1 cellular context compared by ENCODE assay signal in genomic region chr5:40798012-40798855, GRCh38.
TF ChIP-seq lines count a peak whose summit lies in the region.

TSS of gene PRKAA1 (minus strand) at chr5:40798374. CDS start at chr5:40798189, 185 bp downstream.

TF ChIP-seq in K562, 482 proteins besides CTCF, POLR2A, EP300 and RAD21 (continued from another document and continues in another):
- no peak for TF ChIP-seq ZNF407 (IDR thresholded peaks at IDR 0.05; ENCODE audit: low read depth)
- no peak for TF ChIP-seq MEF2A (IDR thresholded peaks at IDR 0.05; ENCODE audit: control insufficient read depth, low read depth, low read length)
- no peak for TF ChIP-seq ZHX1 (conservative IDR thresholded peaks at IDR 0.05; ENCODE audit: low read length)
- 0 out of 2 replicates have a peak, but pooled peaks have one; percentile 48 for TF ChIP-seq ZNF224 (CRISPR knock-in tag; IDR thresholded peaks at IDR 0.05)
- TF ChIP-seq MXI1 (IDR thresholded peaks at IDR 0.05; ENCODE audit: low read depth, low read length), result no peak
- no peak for TF ChIP-seq SMAD2 (IDR thresholded peaks at IDR 0.05; ENCODE audit: low read depth, low read length)
- peak; percentile 91 for TF ChIP-seq RBFOX2 (IDR thresholded peaks at IDR 0.05; ENCODE audit: low read depth, low read length)
- TF ChIP-seq HNRNPLL (IDR thresholded peaks at IDR 0.05; ENCODE audit: low read depth, low read length, poor library complexity, severe bottlenecking), result peak; percentile 91
- TF ChIP-seq POLR2G (IDR thresholded peaks at IDR 0.05; ENCODE audit: low read depth, low read length), result peak; percentile 93
- peak; percentile 77 for TF ChIP-seq CCNT2 (IDR thresholded peaks at IDR 0.05; ENCODE audit: borderline replicate concordance, extremely low read depth, insufficient read length, low read depth, low read length)
- TF ChIP-seq RBM25 (IDR thresholded peaks at IDR 0.05; ENCODE audit: low read depth, low read length, severe bottlenecking), result no peak
- peak; percentile 8; the same call in 1 of the 2 replicates for TF ChIP-seq STAT5A (IDR thresholded peaks at IDR 0.05; ENCODE audit: borderline replicate concordance, low read length)
- TF ChIP-seq MTA1 (IDR thresholded peaks at IDR 0.05; ENCODE audit: borderline replicate concordance), result peak; percentile 68
- TF ChIP-seq ID3 (CRISPR knock-in tag; IDR thresholded peaks at IDR 0.05), result no peak
- peak; percentile 37; the same call in 1 of the 2 replicates for TF ChIP-seq ID3 (tag; IDR thresholded peaks at IDR 0.05)
- no peak for TF ChIP-seq OTX1 (CRISPR knock-in tag; IDR thresholded peaks at IDR 0.05)
- TF ChIP-seq RBM17 (IDR thresholded peaks at IDR 0.05; ENCODE audit: borderline replicate concordance, low read depth, low read length), result no peak
- peak; percentile 91 for TF ChIP-seq SUPT5H (IDR thresholded peaks at IDR 0.05)
- TF ChIP-seq KAT7 (CRISPR knock-in tag; IDR thresholded peaks at IDR 0.05; ENCODE audit: borderline replicate concordance), result peak; percentile 78; the same call in 1 of the 2 replicates
- peak; percentile 45; the same call in 1 of the 2 replicates for TF ChIP-seq ZNF197 (CRISPR knock-in tag; IDR thresholded peaks at IDR 0.05; ENCODE audit: low read depth)
- TF ChIP-seq PHF20 (IDR thresholded peaks at IDR 0.05; ENCODE audit: partially characterized antibody), result peak; percentile 60
- TF ChIP-seq HMBOX1 (IDR thresholded peaks at IDR 0.05), result no peak
- TF ChIP-seq KDM5B (IDR thresholded peaks at IDR 0.05; ENCODE audit: insufficient replicate concordance, low read depth, low read length), result peak; percentile 85
- no peak for TF ChIP-seq ZNF311 (CRISPR knock-in tag; IDR thresholded peaks at IDR 0.05)
- peak; percentile 85 for TF ChIP-seq HMGN3 (IDR thresholded peaks at IDR 0.05; ENCODE audit: borderline replicate concordance, extremely low read depth, insufficient read length, low read depth, low read length)
- TF ChIP-seq POLR2H (tag; IDR thresholded peaks at IDR 0.05; ENCODE audit: low read depth), result peak; percentile 60; the same call in 1 of the 2 replicates
- TF ChIP-seq SMARCA4 (IDR thresholded peaks at IDR 0.05), result peak; percentile 12; the same call in 1 of the 2 replicates
- no peak for TF ChIP-seq FOXJ3 (CRISPR knock-in tag; IDR thresholded peaks at IDR 0.05)
- TF ChIP-seq CBFA2T3 (IDR thresholded peaks at IDR 0.05), result peak; percentile 35
- TF ChIP-seq KLF16 (IDR thresholded peaks at IDR 0.05), result no peak
- peak; percentile 85 for TF ChIP-seq EGR1 (conservative IDR thresholded peaks at IDR 0.05)
- 0 out of 2 replicates have a peak, but pooled peaks have one; percentile 30 for TF ChIP-seq ELF4 (CRISPR knock-in tag; IDR thresholded peaks at IDR 0.05)
- no peak for TF ChIP-seq ZNF507 (tag; conservative IDR thresholded peaks at IDR 0.05)
- peak in 1 of 2 experiments; percentile 39; a peak in 2 of 3 replicates for TF ChIP-seq CBX3 (IDR thresholded peaks at IDR 0.05; ENCODE audit: borderline replicate concordance in 1 of 2, low read length in 2 of 2)
- no peak for TF ChIP-seq ZNF316 (IDR thresholded peaks at IDR 0.05)
- no peak for TF ChIP-seq ZNF121 (CRISPR knock-in tag; conservative IDR thresholded peaks at IDR 0.05)
- TF ChIP-seq GATAD2A (IDR thresholded peaks at IDR 0.05), result 0 out of 2 replicates have a peak, but pooled peaks have one; percentile 8
- peak; percentile 75 for TF ChIP-seq ARID4B (CRISPR knock-in tag; IDR thresholded peaks at IDR 0.05)
- 0 out of 2 replicates have a peak, but pooled peaks have one; percentile 50 for TF ChIP-seq CREB3 (tag; conservative IDR thresholded peaks at IDR 0.05; ENCODE audit: low read depth)
- TF ChIP-seq CHD2 (IDR thresholded peaks at IDR 0.05; ENCODE audit: low read depth, low read length), result no peak
- no peak for TF ChIP-seq CBX2 (IDR thresholded peaks at IDR 0.05; ENCODE audit: insufficient read depth, low read length, poor library complexity, severe bottlenecking)
- TF ChIP-seq SMC3 (conservative IDR thresholded peaks at IDR 0.05; ENCODE audit: insufficient read depth, low read depth, low read length), result 0 out of 2 replicates have a peak, but pooled peaks have one; percentile 32
- no peak for TF ChIP-seq ASH1L (IDR thresholded peaks at IDR 0.05; ENCODE audit: borderline replicate concordance, low read depth, partially characterized antibody)
- TF ChIP-seq NKRF (IDR thresholded peaks at IDR 0.05; ENCODE audit: borderline replicate concordance), result peak; percentile 32; the same call in 1 of the 2 replicates
- peak; percentile 72; the same call in 1 of the 2 replicates for TF ChIP-seq ZBTB7A (IDR thresholded peaks at IDR 0.05; ENCODE audit: borderline replicate concordance, control insufficient read depth, low read depth, low read length)
